In the genomic region with DNA sequence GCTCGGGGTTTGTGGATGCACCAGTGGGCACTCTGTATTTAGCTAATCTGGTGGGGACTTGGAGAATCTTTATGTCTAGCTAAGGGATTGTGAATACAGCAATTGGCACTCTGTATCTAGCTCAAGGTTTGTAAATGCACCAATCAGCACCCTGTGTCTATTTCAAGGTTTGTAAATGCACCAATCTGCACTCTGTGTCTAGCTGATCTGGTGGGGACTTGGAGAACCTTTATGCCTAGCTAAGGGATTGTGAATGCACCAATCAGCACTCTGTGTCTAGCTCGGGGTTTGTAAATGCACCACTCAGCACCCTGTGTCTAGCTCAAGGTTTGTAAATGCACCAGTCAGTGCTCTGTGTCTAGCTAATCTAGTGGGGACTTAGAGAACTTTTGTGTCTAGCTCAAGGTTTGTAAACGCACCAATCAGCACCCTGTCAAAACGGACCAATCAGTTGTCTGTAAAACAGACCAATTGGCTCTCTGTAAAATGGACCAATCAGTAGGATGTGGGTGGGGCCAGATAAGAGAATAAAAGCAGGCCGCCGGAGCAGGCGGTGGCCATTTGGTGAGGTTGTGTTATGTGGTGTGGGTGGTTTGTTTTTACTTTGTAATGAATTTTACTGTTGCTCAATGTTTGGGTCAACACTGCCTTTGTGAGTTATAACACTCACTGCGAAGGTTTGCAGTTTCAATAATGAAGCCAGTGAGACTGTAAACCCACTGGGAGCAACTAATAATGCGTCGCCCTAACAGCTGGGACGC, we compare ENCODE assay signal across 7 cellular contexts. TPM values are rescaled to one million over a fixed set of nuclear protein-coding genes. Genes with fewer than 3 reads are reported as not detected.
DNase-seq lines count a peak whose midpoint lies in the region; ATAC-seq and TF ChIP-seq lines count a peak whose summit lies in the region.
"Not testable (repeated sequence)": the region's sequence is repeated elsewhere in the genome, so short reads cannot be mapped to it uniquely, and the experiment has no call there.

No MANE protein-coding gene starts in this region.

- TF ChIP-seq RAD21 in SK-N-SH (IDR thresholded peaks at IDR 0.05; ENCODE audit: low read length): not testable (repeated sequence)

- H2AFZ ChIP-seq in SK-N-SH (ENCODE audit: low read depth): peak overlapping the region; percentile 96

- peak overlapping the region; percentile 51 to 72; a peak in 3 of 4 replicates for H3K4me3 ChIP-seq in SK-N-SH (ENCODE audit: low read depth in 2 of 2, low read length in 1 of 2)

- H3K9me3 Mint-ChIP-seq in activated CD4-positive, alpha-beta memory T cell treated with anti-CD3 and anti-CD28 coated beads for 36 hours; activated naive CD8-positive, alpha-beta T cell treated with anti-CD3 and anti-CD28 coated beads, Interleukin-2, amount 10 ng/mL, durations not matched to agents 7 days and 5 days; glutamatergic neuron (ENCODE audit: unreplicated experiment); progenitor cell of endocrine pancreas (ENCODE audit: low read depth): not testable (repeated sequence)
- peaks cover 0 to 10% (median 2%) of the 10 kb centered on the region in 9 donors for H3K9me3 Mint-ChIP-seq in naive thymus-derived CD8-positive, alpha-beta T cell

- not testable (repeated sequence) for ATAC-seq in activated naive CD8-positive, alpha-beta T cell treated with anti-CD3 and anti-CD28 coated beads, Interleukin-2, amount 10 ng/mL, durations not matched to agents 7 days and 5 days (ENCODE audit: low read depth); naive thymus-derived CD8-positive, alpha-beta T cell

- H3F3A ChIP-seq in SK-N-SH (replicated peaks; ENCODE audit: insufficient read depth): not testable (repeated sequence)

- intact Hi-C loops in activated CD4-positive, alpha-beta memory T cell treated with anti-CD3 and anti-CD28 coated beads for 36 hours (cut with micrococcal nuclease): not testable (repeated sequence)

- H3K27ac ChIP-seq in SK-N-SH (ENCODE audit: low read depth in 2 of 2, low read length in 1 of 2): not testable (repeated sequence)

- H3K9ac ChIP-seq in SK-N-SH: not testable (repeated sequence)

- not testable (repeated sequence) for H3K36me3 Mint-ChIP-seq in activated CD4-positive, alpha-beta memory T cell treated with anti-CD3 and anti-CD28 coated beads for 36 hours; activated naive CD8-positive, alpha-beta T cell treated with anti-CD3 and anti-CD28 coated beads, Interleukin-2, amount 10 ng/mL, durations not matched to agents 7 days and 5 days; naive thymus-derived CD8-positive, alpha-beta T cell; progenitor cell of endocrine pancreas (ENCODE audit: insufficient read depth)
- H3K36me3 Mint-ChIP-seq in glutamatergic neuron (ENCODE audit: unreplicated experiment): peaks cover 14% of the 10 kb centered on the region

- not testable (repeated sequence) for H3K27me3 ChIP-seq in SK-N-SH (ENCODE audit: insufficient read depth)

- POLR2A ChIA-PET in SK-N-SH (lab: Yijun Ruan, JAX): interaction anchor here (0.6 to 1.5 kb wide), 3 partner anchors 9 to 34 kb away, joined by 3 to 9 read pairs (median 6); a partner anchor contains a TSS
- POLR2A ChIA-PET in activated CD4-positive, alpha-beta memory T cell treated with anti-CD3 and anti-CD28 coated beads for 36 hours (lab: Charles Lee); naive thymus-derived CD8-positive, alpha-beta T cell (lab: Charles Lee): not testable (repeated sequence)
- POLR2A ChIA-PET in activated naive CD8-positive, alpha-beta T cell treated with anti-CD3 and anti-CD28 coated beads, Interleukin-2, amount 10 ng/mL, durations not matched to agents 7 days and 5 days (lab: Charles Lee): interaction anchor here (1.1 kb wide), 2 partner anchors 61 to 77 kb away, joined by 4 read pairs; no protein-coding TSS in a partner anchor

- not testable (repeated sequence) for H3K27me3 Mint-ChIP-seq in activated CD4-positive, alpha-beta memory T cell treated with anti-CD3 and anti-CD28 coated beads for 36 hours; activated naive CD8-positive, alpha-beta T cell treated with anti-CD3 and anti-CD28 coated beads, Interleukin-2, amount 10 ng/mL, durations not matched to agents 7 days and 5 days; glutamatergic neuron (ENCODE audit: unreplicated experiment)
- peaks cover 0 to 11% (median 3%) of the 10 kb centered on the region in 5 donors for H3K27me3 Mint-ChIP-seq in naive thymus-derived CD8-positive, alpha-beta T cell
- H3K27me3 Mint-ChIP-seq in progenitor cell of endocrine pancreas: peaks cover 19% of the 10 kb centered on the region

- not testable (repeated sequence) for H3K9me3 ChIP-seq in SK-N-SH

- H4K20me1 ChIP-seq in SK-N-SH (ENCODE audit: insufficient read depth): not testable (repeated sequence)

- TF ChIP-seq CTCF in SK-N-SH (IDR thresholded peaks at IDR 0.05); glutamatergic neuron (IDR thresholded peaks at IDR 0.05; ENCODE audit: partially characterized antibody, unreplicated experiment); progenitor cell of endocrine pancreas (IDR thresholded peaks at IDR 0.05; ENCODE audit: unreplicated experiment): not testable (repeated sequence)

- TF ChIP-seq EP300 in SK-N-SH (IDR thresholded peaks at IDR 0.05; ENCODE audit: borderline replicate concordance in 1 of 2, low read depth in 1 of 2, low read length in 1 of 2): not testable (repeated sequence)

- DNase-seq in Caki2 (ENCODE audit: low read depth): peak; percentile 53
- not testable (repeated sequence) for DNase-seq in SK-N-SH; activated CD4-positive, alpha-beta memory T cell treated with anti-CD3 and anti-CD28 coated beads for 36 hours; activated naive CD8-positive, alpha-beta T cell treated with anti-CD3 and anti-CD28 coated beads, Interleukin-2, amount 10 ng/mL, durations not matched to agents 7 days and 5 days; glutamatergic neuron; naive thymus-derived CD8-positive, alpha-beta T cell; progenitor cell of endocrine pancreas (ENCODE audit: low spot score, unreplicated experiment)

- H3K36me3 ChIP-seq in SK-N-SH (replicated peaks in 1 of 2; ENCODE audit: control insufficient read depth in 1 of 2, insufficient read depth in 2 of 2, low read length in 1 of 2): not testable (repeated sequence)

- not testable (repeated sequence) for H3K79me2 ChIP-seq in SK-N-SH (ENCODE audit: insufficient read depth)

- CTCF ChIA-PET in SK-N-SH (lab: Yijun Ruan, JAX): interaction anchor here (0.9 to 1.3 kb wide), 2 partner anchors 14 to 59 kb away, joined by 3 to 4 read pairs; no protein-coding TSS in a partner anchor
- CTCF ChIA-PET in activated CD4-positive, alpha-beta memory T cell treated with anti-CD3 and anti-CD28 coated beads for 36 hours (lab: Charles Lee): interaction anchor here (1.2 kb wide), 1 partner anchor 182 kb away, joined by 3 read pairs; no protein-coding TSS in a partner anchor

- peak overlapping the region; percentile 13 for H3K4me3 Mint-ChIP-seq in activated CD4-positive, alpha-beta memory T cell treated with anti-CD3 and anti-CD28 coated beads for 36 hours
- H3K4me3 Mint-ChIP-seq in activated naive CD8-positive, alpha-beta T cell treated with anti-CD3 and anti-CD28 coated beads, Interleukin-2, amount 10 ng/mL, durations not matched to agents 7 days and 5 days: peak overlapping the region; percentile 81
- H3K4me3 Mint-ChIP-seq in glutamatergic neuron (ENCODE audit: unreplicated experiment): peak overlapping the region; percentile 81
- peak overlapping the region in 6 of 10 donors; percentile 49 to 70 (median 60) for H3K4me3 Mint-ChIP-seq in naive thymus-derived CD8-positive, alpha-beta T cell
- H3K4me3 Mint-ChIP-seq in progenitor cell of endocrine pancreas (ENCODE audit: low read depth): peak overlapping the region; percentile 69

- H3K9me2 ChIP-seq in SK-N-SH: not testable (repeated sequence)

- 91% methylated on average over 11 of the region's 11 CpGs for WGBS in SK-N-SH (ENCODE audit: low lambda C conversion rate)

- H3K4me1 Mint-ChIP-seq in activated CD4-positive, alpha-beta memory T cell treated with anti-CD3 and anti-CD28 coated beads for 36 hours (ENCODE audit: low read depth); glutamatergic neuron (ENCODE audit: low read depth, unreplicated experiment); naive thymus-derived CD8-positive, alpha-beta T cell; progenitor cell of endocrine pancreas (ENCODE audit: low read depth): not testable (repeated sequence)
- H3K4me1 Mint-ChIP-seq in activated naive CD8-positive, alpha-beta T cell treated with anti-CD3 and anti-CD28 coated beads, Interleukin-2, amount 10 ng/mL, durations not matched to agents 7 days and 5 days: peaks cover 13% of the 10 kb centered on the region

- not testable (repeated sequence) for H3K4me1 ChIP-seq in SK-N-SH (ENCODE audit: control insufficient read depth in 1 of 2, insufficient read depth in 2 of 2, low read depth in 1 of 2, low read length in 1 of 2)

- in situ Hi-C loops in Caki2 (cut with HindIII; ENCODE audit: low pct_unique_long_range_greater_than_20kb, low sequenced_read_pairs): not testable (repeated sequence)

- H3K4me2 ChIP-seq in SK-N-SH: peak overlapping the region; percentile 81

- H3K27ac Mint-ChIP-seq in activated CD4-positive, alpha-beta memory T cell treated with anti-CD3 and anti-CD28 coated beads for 36 hours; progenitor cell of endocrine pancreas: not testable (repeated sequence)
- H3K27ac Mint-ChIP-seq in activated naive CD8-positive, alpha-beta T cell treated with anti-CD3 and anti-CD28 coated beads, Interleukin-2, amount 10 ng/mL, durations not matched to agents 7 days and 5 days: peak overlapping the region; percentile 38
- H3K27ac Mint-ChIP-seq in glutamatergic neuron (ENCODE audit: unreplicated experiment): peak overlapping the region; percentile 33
- peak overlapping the region in 1 of 10 donors; percentile 46 for H3K27ac Mint-ChIP-seq in naive thymus-derived CD8-positive, alpha-beta T cell

RNA-seq across cellular contexts. Expression of a gene that starts 33.8 kb away (rescaled TPM):
- 1.7 TPM in 1 of 2 replicates, not detected in the other for total RNA-seq in Caki2 (2014; rRNA removed; shearing (Covaris generic); ENCODE audit: low replicate concordance)
- polyA plus RNA-seq in SK-N-SH (2012; rRNA removed): 0.71 and 1.4 TPM in 2 replicates
- 1.3 TPM in 2 replicates for polyA plus RNA-seq in SK-N-SH (2012; cell fraction: cytosol; rRNA removed)
- 0.86 and 1.5 TPM in 2 replicates for polyA plus RNA-seq in SK-N-SH (2012; cell fraction: nucleus; rRNA removed)
- 1 to 10 TPM; 2.4 to 3.7 TPM for total RNA-seq in activated CD4-positive, alpha-beta memory T cell treated with anti-CD3 and anti-CD28 coated beads for 36 hours
- 1 to 10 TPM in 1 of 2 experiments, under 1 TPM in 1; 0.54 to 3.0 TPM for total RNA-seq in activated naive CD8-positive, alpha-beta T cell treated with anti-CD3 and anti-CD28 coated beads, Interleukin-2, amount 10 ng/mL, durations not matched to agents 7 days and 5 days
- total RNA-seq in glutamatergic neuron (ENCODE audit: unreplicated experiment): 4.1 TPM
- total RNA-seq in naive thymus-derived CD8-positive, alpha-beta T cell: 1 to 10 TPM; 1.2 to 1.8 TPM
- polyA plus RNA-seq in naive thymus-derived CD8-positive, alpha-beta T cell: 1 to 10 TPM in 1 of 3 donors, under 1 TPM in 1, not detected in 1; 0.60 to 1.0 TPM
- total RNA-seq in progenitor cell of endocrine pancreas: 3.5 and 4.8 TPM in 2 replicates

RNA-seq across cellular contexts. Expression of a gene that starts 34.2 kb away (rescaled TPM):
- total RNA-seq in Caki2 (2014; rRNA removed; shearing (Covaris generic); ENCODE audit: low replicate concordance): 25.7 and 45.0 TPM in 2 replicates
- polyA plus RNA-seq in SK-N-SH (2012; rRNA removed): 16.2 and 19.1 TPM in 2 replicates
- 22.3 and 30.4 TPM in 2 replicates for polyA plus RNA-seq in SK-N-SH (2012; cell fraction: cytosol; rRNA removed)
- 8.2 and 13.2 TPM in 2 replicates for polyA plus RNA-seq in SK-N-SH (2012; cell fraction: nucleus; rRNA removed)
- 10 to 100 TPM; 28.2 to 32.8 TPM for total RNA-seq in activated CD4-positive, alpha-beta memory T cell treated with anti-CD3 and anti-CD28 coated beads for 36 hours
- total RNA-seq in activated naive CD8-positive, alpha-beta T cell treated with anti-CD3 and anti-CD28 coated beads, Interleukin-2, amount 10 ng/mL, durations not matched to agents 7 days and 5 days: 10 to 100 TPM; 11.1 to 11.6 TPM
- total RNA-seq in glutamatergic neuron (ENCODE audit: unreplicated experiment) (14.6 TPM), progenitor cell of endocrine pancreas (12.9 and 14.1 TPM in 2 replicates)
- 10 to 100 TPM in 1 of 2 experiments, 1 to 10 TPM in 1; 8.5 to 11.0 TPM for total RNA-seq in naive thymus-derived CD8-positive, alpha-beta T cell
- polyA plus RNA-seq in naive thymus-derived CD8-positive, alpha-beta T cell: 10 to 100 TPM; 17.6 to 26.9 (median 22.4) TPM

Comparison
In these comparisons a context has a peak if more than half of its experiments do, and no peak if none do; other contexts are left out.
1. H3K4me3 Mint-ChIP-seq: peak in every context shown above with its lines; median percentile 81 in activated naive CD8-positive, alpha-beta T cell treated with anti-CD3 and anti-CD28 coated beads, Interleukin-2, amount 10 ng/mL, durations not matched to agents 7 days and 5 days; 81 in glutamatergic neuron; 69 in progenitor cell of endocrine pancreas; 60 in naive thymus-derived CD8-positive, alpha-beta T cell; 13 in activated CD4-positive, alpha-beta memory T cell treated with anti-CD3 and anti-CD28 coated beads for 36 hours.